In genomic region chr1:244435562-244436205, GRCh38 we compare ENCODE assay signal across 10 cellular contexts. TPM values are rescaled to one million over a fixed set of nuclear protein-coding genes. Genes with fewer than 3 reads are reported as not detected.
A peak's percentile ranks its signal among the peaks of the same experiment; 100 is the strongest.
DNase-seq lines count a peak whose midpoint lies in the region; ATAC-seq and TF ChIP-seq lines count a peak whose summit lies in the region.
"Had no signal": no experiment of that assay in that cellular context is flagged by ENCODE, and none has a peak within 500 bp of the region (broad histone marks: within the 10 kb centered on the region; RNA-seq: fewer than 3 reads in every experiment).

No MANE protein-coding gene starts in this region.

- no peak overlapping the region for H2AFZ ChIP-seq in PC-3 (ENCODE audit: low read length)

- TF ChIP-seq CTCF in PC-3 (conservative IDR thresholded peaks at IDR 0.05; ENCODE audit: low read depth, low read length) = no peak
- no peak for TF ChIP-seq CTCF in brain microvascular endothelial cell (IDR thresholded peaks at IDR 0.05; ENCODE audit: low read depth, low read length, missing control alignments)
- TF ChIP-seq CTCF in GM13977 (IDR thresholded peaks at IDR 0.05; ENCODE audit: extremely low read depth, insufficient read depth, missing control alignments) = no peak

- 93 to 100% methylated on average over 1 to 6 of the region's 6 CpGs for WGBS in mesodermal cell (ENCODE audit: insufficient coverage in 2 of 2), 2 experiments

- H3K36me3 ChIP-seq in CD8-positive, alpha-beta memory T cell (ENCODE audit: insufficient read depth, low read length) = peaks cover 11% of the 10 kb centered on the region
- H3K36me3 ChIP-seq in PC-3 (ENCODE audit: low read depth, low read length) (peaks cover 17% of the 10 kb centered on the region; the same call in 1 of the 2 replicates), brain microvascular endothelial cell (replicated peaks) (peaks cover 8% of the 10 kb centered on the region), mesodermal cell (ENCODE audit: control insufficient read depth, insufficient read depth, low read length) (peaks cover 26% of the 10 kb centered on the region)

- H3K4me3 ChIP-seq in CD8-positive, alpha-beta memory T cell (ENCODE audit: low read length) = no peak overlapping the region
- H3K4me3 ChIP-seq in PC-3 (ENCODE audit: low read length) (peak overlapping the region; percentile 13; the same call in 1 of the 2 replicates), brain microvascular endothelial cell (ENCODE audit: low read depth, low read length) (no peak overlapping the region), mesodermal cell (ENCODE audit: extremely low read depth, insufficient read depth, low read length, poor library complexity, severe bottlenecking) (no peak overlapping the region)
- H3K4me3 ChIP-seq: lung had no signal

- no peaks in the 10 kb centered on the region for H3K27me3 ChIP-seq in CD8-positive, alpha-beta memory T cell (ENCODE audit: insufficient read depth, low read length, poor library complexity, severe bottlenecking)
- no peaks in the 10 kb centered on the region for H3K27me3 ChIP-seq in PC-3 (ENCODE audit: low read length)
- no peaks in the 10 kb centered on the region for H3K27me3 ChIP-seq in brain microvascular endothelial cell (replicated peaks)

- H3K27ac Mint-ChIP-seq in CD8-positive, alpha-beta memory T cell = peak overlapping the region in 6 of 8 donors; percentile 4 to 82 (median 12)

- intact Hi-C loops in PC-3 (cut with micrococcal nuclease) = loop anchor here (1.0 to 5.0 kb wide), 3 partner anchors 15 to 112 kb away; partner anchors contain the start of gene ADSS2

- H3K36me3 Mint-ChIP-seq in CD8-positive, alpha-beta memory T cell = peaks cover 5 to 51% (median 10%) of the 10 kb centered on the region in 3 donors

- BruUV-seq in PC-3 (replicated peaks; lab: Mats Ljungman, UMichigan) = no TSS peak

- peak overlapping the region; percentile 70 for H3K4me2 ChIP-seq in PC-3 (ENCODE audit: low read length)

- H3F3A ChIP-seq in PC-3 (ENCODE audit: low read length, unreplicated experiment) = peaks cover 16% of the 10 kb centered on the region

- H3K27me3 Mint-ChIP-seq in CD8-positive, alpha-beta memory T cell = no peaks in the 10 kb centered on the region

- H3K9me3 ChIP-seq in CD8-positive, alpha-beta memory T cell (ENCODE audit: low read length) = no peaks in the 10 kb centered on the region
- H3K9me3 ChIP-seq in PC-3 (ENCODE audit: low read length) = no peaks in the 10 kb centered on the region
- no peaks in the 10 kb centered on the region for H3K9me3 ChIP-seq in mesodermal cell (ENCODE audit: control insufficient read depth, low read length)

- no peak for DNase-seq in CD8-positive, alpha-beta memory T cell
- DNase-seq in PC-3 (peak; percentile 81), brain microvascular endothelial cell (peak; percentile 49), NOMO-1 treated with dmso at 0.1 percent for 144 hours (lab: John Stamatoyannopoulos, UW; ENCODE audit: unreplicated experiment) (no peak), GM13977 (ENCODE audit: low spot score) (no peak), SW480 (ENCODE audit: low spot score) (no peak)

- H4K20me1 ChIP-seq in PC-3 (ENCODE audit: low read length) = no peaks in the 10 kb centered on the region

- H3K27ac ChIP-seq in CD8-positive, alpha-beta memory T cell (ENCODE audit: low read depth, low read length) = no peak overlapping the region
- H3K27ac ChIP-seq in PC-3 (ENCODE audit: low read length) (peak overlapping the region; percentile 86), brain microvascular endothelial cell (peak overlapping the region; percentile 93), mesodermal cell (ENCODE audit: low read depth, low read length, severe bottlenecking) (peak overlapping the region; percentile 90)
- H3K27ac ChIP-seq: VCaP had no signal

- peaks cover 28 to 61% (median 51%) of the 10 kb centered on the region in 3 donors for H3K4me1 Mint-ChIP-seq in CD8-positive, alpha-beta memory T cell

- H3K4me3 Mint-ChIP-seq in CD8-positive, alpha-beta memory T cell = peak overlapping the region in 1 of 7 donors; percentile 23

- peak overlapping the region; percentile 41 for H3K9ac ChIP-seq in PC-3 (ENCODE audit: low read length)

- H3K9me2 ChIP-seq in PC-3 (replicated peaks; ENCODE audit: low read length) = no peaks in the 10 kb centered on the region

- POLR2A ChIA-PET in CD8-positive, alpha-beta memory T cell (lab: Charles Lee) = no interaction called here
- POLR2A ChIA-PET in PC-3 (lab: Charles Lee; ENCODE audit: unreplicated experiment) = interaction anchor here (0.6 kb wide), 1 partner anchor 65 kb away, joined by 16 read pairs; no protein-coding TSS in a partner anchor

- peaks cover 5% of the 10 kb centered on the region for H3K4me1 ChIP-seq in CD8-positive, alpha-beta memory T cell (ENCODE audit: insufficient read depth, low read length)
- H3K4me1 ChIP-seq in PC-3 (ENCODE audit: insufficient read depth, low read length) (peaks cover 37% of the 10 kb centered on the region), mesodermal cell (ENCODE audit: control insufficient read depth, insufficient read depth, low read length, poor library complexity, severe bottlenecking) (peaks cover 11% of the 10 kb centered on the region)

- no peaks in the 10 kb centered on the region for H3K9me3 Mint-ChIP-seq in CD8-positive, alpha-beta memory T cell

- in situ Hi-C loops in brain microvascular endothelial cell (cut with HindIII; ENCODE audit: low pct_ligation_motif_present, low sequenced_read_pairs) = no loop called here
- in situ Hi-C loops in GM13977 (cut with MboI; ENCODE audit: low pct_unique_long_range_greater_than_20kb, low sequenced_read_pairs, unreplicated experiment) = no loop called here

- CTCF ChIA-PET in CD8-positive, alpha-beta memory T cell (lab: Charles Lee) = no interaction called here
- CTCF ChIA-PET in PC-3 (lab: Charles Lee) = interaction anchor here (0.5 to 0.6 kb wide), 2 partner anchors 9 to 42 kb away, joined by 3 to 4 read pairs; no protein-coding TSS in a partner anchor

- ATAC-seq in PC-3 (peak; percentile 72), HG02610 (IDR thresholded peaks at IDR 0.05; ENCODE audit: unreplicated experiment) (no peak)

- peaks cover 45% of the 10 kb centered on the region for H3K79me2 ChIP-seq in PC-3 (ENCODE audit: low read length)

RNA-seq across cellular contexts. Expression of gene ADSS2, which starts 16.0 kb away (rescaled TPM):
- 10 to 100 TPM; 64.6 to 67.9 TPM for total RNA-seq in CD8-positive, alpha-beta memory T cell
- 34.3 TPM for polyA plus RNA-seq in CD8-positive, alpha-beta memory T cell
- total RNA-seq in PC-3 (2014; rRNA removed) = 55.0 and 58.2 TPM in 2 replicates
- polyA plus RNA-seq in mesodermal cell (2013, experiment 1 of 2) = 30.7 TPM
- 34.8 TPM for polyA plus RNA-seq in mesodermal cell (2013, experiment 2 of 2)

RNA-seq across cellular contexts. Expression of gene CATSPERE, which starts 25.4 kb away (rescaled TPM):
- total RNA-seq in CD8-positive, alpha-beta memory T cell = under 1 TPM; 0.24 to 0.68 TPM
- polyA plus RNA-seq in CD8-positive, alpha-beta memory T cell = 0.64 TPM
- total RNA-seq in PC-3 (2014; rRNA removed) = not detected in 2 replicates
- not detected for polyA plus RNA-seq in mesodermal cell (2013, experiment 1 of 2)
- 0.15 TPM for polyA plus RNA-seq in mesodermal cell (2013, experiment 2 of 2)

Comparison
In these comparisons a context has a peak if more than half of its experiments do, and no peak if none do; other contexts are left out.
1. DNase-seq: peak in PC-3 (single experiment) and brain microvascular endothelial cell (single experiment); none in CD8-positive, alpha-beta memory T cell (0 of 5), NOMO-1 treated with dmso at 0.1 percent for 144 hours (single experiment), GM13977 (single experiment) and SW480 (single experiment).